Comparison of ENCODE assay signal across 17 cellular contexts in the genomic region with DNA sequence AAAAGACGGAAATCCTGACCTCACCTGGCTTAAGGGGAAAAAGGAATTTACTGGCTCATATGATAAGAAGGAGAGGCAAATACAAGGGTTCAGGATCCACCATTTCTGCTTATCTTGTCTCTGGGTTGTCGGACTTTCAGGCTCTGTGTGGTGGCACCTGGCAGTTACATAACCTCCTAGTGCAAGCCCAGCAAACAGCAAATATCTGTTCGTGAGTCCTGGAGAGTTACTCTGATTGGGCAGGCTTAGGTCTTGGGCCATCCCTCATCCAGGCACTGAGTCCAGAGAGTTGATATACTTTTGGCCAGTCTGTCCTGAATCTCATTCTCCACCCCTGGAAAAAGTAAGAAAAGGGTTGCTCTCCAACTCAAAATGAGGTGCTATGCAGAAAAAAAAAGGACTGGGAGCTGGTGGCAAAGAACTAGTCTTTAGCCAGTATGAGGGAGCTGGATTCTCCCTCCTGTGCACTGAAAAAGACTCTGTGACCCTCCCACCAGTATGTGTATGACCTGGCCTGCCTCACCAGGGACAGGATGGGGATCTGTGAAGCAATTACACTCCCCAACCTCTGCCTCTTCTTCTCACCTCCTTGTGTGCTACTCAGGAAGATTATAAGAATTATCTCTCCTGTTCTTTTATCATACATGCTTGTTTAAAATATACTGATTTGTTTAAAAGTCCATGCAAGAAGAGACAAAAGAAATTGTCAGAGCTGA.
DNase-seq lines count a peak whose midpoint lies in the region; ATAC-seq and TF ChIP-seq lines count a peak whose summit lies in the region.
"Had no signal": no experiment of that assay in that cellular context is flagged by ENCODE, and none has a peak within 500 bp of the region (broad histone marks: within the 10 kb centered on the region; RNA-seq: fewer than 3 reads in every experiment).

No MANE protein-coding gene starts in this region.

- H3K4me1 Mint-ChIP-seq in activated CD4-positive, alpha-beta T cell treated with anti-CD3 and anti-CD28 coated beads, Interleukin-2, amount 10 ng/mL, durations not matched to agents 7 days and 5 days, result peaks cover 41% of the 10 kb centered on the region
- peaks cover 50% of the 10 kb centered on the region for H3K4me1 Mint-ChIP-seq in chondrocyte (ENCODE audit: low read depth)

- peak; percentile 12 for DNase-seq in activated CD4-positive, alpha-beta T cell treated with anti-CD3 and anti-CD28 coated beads for 48 hours
- no peak for DNase-seq in activated CD4-positive, alpha-beta T cell treated with anti-CD3 and anti-CD28 coated beads, Interleukin-2, amount 10 ng/mL, durations not matched to agents 7 days and 5 days
- no peak for DNase-seq in chondrocyte (ENCODE audit: low spot score)
- no peak for DNase-seq in foreskin melanocyte
- no peak for DNase-seq in ascending aorta (ENCODE audit: low spot score in 2 of 2)
- DNase-seq: activated CD4-positive, CD25-positive, alpha-beta regulatory T cell; activated T-cell treated with anti-CD3 and anti-CD28 coated beads for 4 hours; CD4-positive, alpha-beta memory T cell; NCI-H1436; NCI-H510A; T-cell had no signal

- no peak overlapping the region; the same call in 1 of the 2 replicates for H2AFZ ChIP-seq in KMS-11 (ENCODE audit: low read depth)

- H3K27me3 ChIP-seq in KMS-11 (ENCODE audit: insufficient read depth, low read depth), result no peaks in the 10 kb centered on the region
- no peaks in the 10 kb centered on the region for H3K27me3 ChIP-seq in skeletal muscle tissue (ENCODE audit: control insufficient read depth in 3 of 3, insufficient read depth in 3 of 3, low read length in 3 of 3)
- H3K27me3 ChIP-seq in ascending aorta, result no peaks in the 10 kb centered on the region
- H3K27me3 ChIP-seq: esophagus muscularis mucosa had no signal

- intact Hi-C loops in ascending aorta (cut with DNase I), result no loop called here

- peak overlapping the region; percentile 86 for H3K4me2 ChIP-seq in KMS-11

- H3K27ac ChIP-seq in KMS-11 (peak overlapping the region; percentile 91), skeletal muscle tissue (ENCODE audit: low read depth, low read length) (peak overlapping the region; percentile 91), ascending aorta (no peak overlapping the region)
- H3K27ac ChIP-seq: coronary artery had no signal

- peaks cover 46% of the 10 kb centered on the region for H3K36me3 Mint-ChIP-seq in activated CD4-positive, alpha-beta T cell treated with anti-CD3 and anti-CD28 coated beads, Interleukin-2, amount 10 ng/mL, durations not matched to agents 7 days and 5 days (ENCODE audit: low read depth)
- H3K36me3 Mint-ChIP-seq in chondrocyte (ENCODE audit: low read depth), result no peaks in the 10 kb centered on the region

- POLR2A ChIA-PET in activated CD4-positive, alpha-beta T cell treated with anti-CD3 and anti-CD28 coated beads, Interleukin-2, amount 10 ng/mL, durations not matched to agents 7 days and 5 days (lab: Charles Lee), result interaction anchor here (0.6 kb wide), 1 partner anchor 38 kb away, joined by 3 read pairs; no protein-coding TSS in a partner anchor

- H3K4me3 ChIP-seq in KMS-11 (IDR thresholded peaks at IDR 0.05; ENCODE audit: insufficient read depth, low read depth, low read length), result no peak overlapping the region
- no peak overlapping the region for H3K4me3 ChIP-seq in skeletal muscle tissue (ENCODE audit: low read length in 3 of 3)
- no peak overlapping the region for H3K4me3 ChIP-seq in ascending aorta
- H3K4me3 ChIP-seq: coronary artery, esophagus muscularis mucosa had no signal

- H3K27me3 Mint-ChIP-seq in activated CD4-positive, alpha-beta T cell treated with anti-CD3 and anti-CD28 coated beads, Interleukin-2, amount 10 ng/mL, durations not matched to agents 7 days and 5 days, result no peaks in the 10 kb centered on the region
- H3K27me3 Mint-ChIP-seq in chondrocyte (ENCODE audit: low read depth), result no peaks in the 10 kb centered on the region
- H3K27me3 Mint-ChIP-seq: CD4-positive, alpha-beta memory T cell; T-cell; type B pancreatic cell had no signal

- H3K4me1 ChIP-seq in KMS-11 (ENCODE audit: low read depth, poor library complexity, severe bottlenecking) (peaks cover 95% of the 10 kb centered on the region), skeletal muscle tissue (ENCODE audit: control insufficient read depth in 3 of 3, insufficient read depth in 3 of 3, low read length in 3 of 3) (peaks cover 39 to 64% (median 55%) of the 10 kb centered on the region in 3 donors), ascending aorta (peaks cover 4 to 13% of the 10 kb centered on the region in 2 donors)

- H3K9ac ChIP-seq in KMS-11 (peak overlapping the region; percentile 54; the same call in 1 of the 2 replicates), skeletal muscle tissue (ENCODE audit: low read depth in 1 of 3, low read length in 3 of 3) (peak overlapping the region in 1 of 3 donors; percentile 11)

- CTCF ChIA-PET in activated CD4-positive, alpha-beta T cell treated with anti-CD3 and anti-CD28 coated beads, Interleukin-2, amount 10 ng/mL, durations not matched to agents 7 days and 5 days (lab: Charles Lee), result interaction anchor here (0.6 to 0.7 kb wide), 3 partner anchors 69 to 173 kb away, joined by 3 to 4 read pairs (median 4); no protein-coding TSS in a partner anchor

- ATAC-seq in HG03159 (IDR thresholded peaks at IDR 0.05; ENCODE audit: unreplicated experiment), result no peak
- ATAC-seq: T-cell had no signal

- H3K36me3 ChIP-seq in KMS-11 (ENCODE audit: insufficient read depth) (no peaks in the 10 kb centered on the region), skeletal muscle tissue (ENCODE audit: control insufficient read depth in 3 of 3, insufficient read depth in 3 of 3, low read length in 3 of 3) (no peaks in the 10 kb centered on the region), ascending aorta (peaks cover 9 to 21% of the 10 kb centered on the region in 2 donors)

- H3K4me3 Mint-ChIP-seq in activated CD4-positive, alpha-beta T cell treated with anti-CD3 and anti-CD28 coated beads, Interleukin-2, amount 10 ng/mL, durations not matched to agents 7 days and 5 days, result no peak overlapping the region
- H3K4me3 Mint-ChIP-seq in chondrocyte (ENCODE audit: unreplicated experiment), result no peak overlapping the region
- H3K4me3 Mint-ChIP-seq: T-cell, type B pancreatic cell had no signal

- H3K27ac Mint-ChIP-seq in activated CD4-positive, alpha-beta T cell treated with anti-CD3 and anti-CD28 coated beads, Interleukin-2, amount 10 ng/mL, durations not matched to agents 7 days and 5 days, result no peak overlapping the region
- peak overlapping the region; percentile 11 for H3K27ac Mint-ChIP-seq in chondrocyte (ENCODE audit: unreplicated experiment)
- H3K27ac Mint-ChIP-seq: T-cell, type B pancreatic cell had no signal

- peaks cover under 1% of the 10 kb centered on the region for H3K9me3 Mint-ChIP-seq in activated CD4-positive, alpha-beta T cell treated with anti-CD3 and anti-CD28 coated beads, Interleukin-2, amount 10 ng/mL, durations not matched to agents 7 days and 5 days
- no peaks in the 10 kb centered on the region for H3K9me3 Mint-ChIP-seq in chondrocyte (ENCODE audit: low read depth)
- H3K9me3 Mint-ChIP-seq: T-cell, type B pancreatic cell had no signal

- H3K79me2 ChIP-seq in KMS-11 (ENCODE audit: insufficient read depth, low read depth), result no peaks in the 10 kb centered on the region

- no peak for TF ChIP-seq CTCF in KMS-11 (conservative IDR thresholded peaks at IDR 0.05; ENCODE audit: low read depth, low read length)
- no peak for TF ChIP-seq CTCF in chondrocyte (IDR thresholded peaks at IDR 0.05)
- no peak for TF ChIP-seq CTCF in ascending aorta (IDR thresholded peaks at IDR 0.05)

- H3K9me3 ChIP-seq in skeletal muscle tissue (ENCODE audit: control insufficient read depth in 3 of 3, low read length in 3 of 3) (no peaks in the 10 kb centered on the region), ascending aorta (no peaks in the 10 kb centered on the region)
- H3K9me3 ChIP-seq: esophagus muscularis mucosa had no signal

- H4K20me1 ChIP-seq in KMS-11 (ENCODE audit: insufficient read depth), result no peaks in the 10 kb centered on the region

Comparison
In these comparisons a context has a peak if more than half of its experiments do, and no peak if none do; other contexts are left out.
1. H3K27ac ChIP-seq: peak in KMS-11 (single experiment) and skeletal muscle tissue (single experiment); none in ascending aorta (0 of 2).